In the genomic region with DNA sequence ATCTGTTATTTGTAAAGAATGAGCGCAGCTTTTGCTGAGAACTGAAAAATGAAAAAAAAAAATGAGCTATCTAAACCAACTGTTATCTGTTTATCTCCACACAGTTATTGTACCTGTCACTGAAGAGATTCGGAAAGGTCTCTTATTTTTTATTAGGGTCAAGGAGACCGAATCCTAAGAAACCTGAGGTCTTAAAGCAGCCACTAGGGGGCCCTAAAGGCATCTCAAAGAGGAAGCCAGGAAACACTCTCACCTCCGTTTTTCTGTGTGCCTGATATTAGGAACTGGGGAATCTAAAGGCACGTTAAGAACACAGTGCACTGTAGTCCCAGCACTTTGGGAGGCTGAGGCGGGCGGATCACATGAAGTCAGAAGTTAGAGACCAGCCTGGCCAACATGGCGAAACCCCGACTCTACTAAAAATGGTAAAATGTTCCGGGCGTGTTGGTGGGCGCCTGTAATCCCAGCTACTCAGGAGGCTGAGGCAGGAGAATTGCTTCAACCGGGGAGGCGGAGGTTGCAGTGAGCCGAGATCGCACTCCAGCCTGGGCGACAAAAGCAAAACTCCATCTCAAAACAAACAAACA, we compare ENCODE assay signal across 1 cellular context.
TF ChIP-seq lines count a peak whose summit lies in the region.

No MANE protein-coding gene starts in this region.

TF ChIP-seq in HepG2, 621 proteins besides CTCF, POLR2A, EP300 and RAD21 (continued from another document):
- TF ChIP-seq, protein P1, sequence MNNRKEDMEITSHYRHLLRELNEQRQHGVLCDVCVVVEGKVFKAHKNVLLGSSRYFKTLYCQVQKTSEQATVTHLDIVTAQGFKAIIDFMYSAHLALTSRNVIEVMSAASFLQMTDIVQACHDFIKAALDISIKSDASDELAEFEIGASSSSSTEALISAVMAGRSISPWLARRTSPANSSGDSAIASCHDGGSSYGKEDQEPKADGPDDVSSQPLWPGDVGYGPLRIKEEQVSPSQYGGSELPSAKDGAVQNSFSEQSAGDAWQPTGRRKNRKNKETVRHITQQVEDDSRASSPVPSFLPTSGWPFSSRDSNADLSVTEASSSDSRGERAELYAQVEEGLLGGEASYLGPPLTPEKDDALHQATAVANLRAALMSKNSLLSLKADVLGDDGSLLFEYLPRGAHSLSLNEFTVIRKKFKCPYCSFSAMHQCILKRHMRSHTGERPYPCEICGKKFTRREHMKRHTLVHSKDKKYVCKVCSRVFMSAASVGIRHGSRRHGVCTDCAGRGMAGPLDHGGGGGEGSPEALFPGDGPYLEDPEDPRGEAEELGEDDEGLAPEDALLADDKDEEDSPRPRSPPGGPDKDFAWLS (CRISPR knock-in tag; IDR thresholded peaks at IDR 0.05; ENCODE audit: borderline replicate concordance): no peak
- peak; percentile 20 for TF ChIP-seq XRCC5 (optimal IDR thresholded peaks at IDR 0.05; ENCODE audit: low read length)
- peak; percentile 89; the same call in 1 of the 2 replicates for TF ChIP-seq ZKSCAN5 (CRISPR knock-in tag; IDR thresholded peaks at IDR 0.05)
- TF ChIP-seq ZNF724P (CRISPR knock-in tag; IDR thresholded peaks at IDR 0.05; ENCODE audit: borderline replicate concordance): no peak
- TF ChIP-seq HOXA9 (CRISPR knock-in tag; IDR thresholded peaks at IDR 0.05; ENCODE audit: borderline replicate concordance): no peak
- TF ChIP-seq ZNF232 (CRISPR knock-in tag; IDR thresholded peaks at IDR 0.05; ENCODE audit: borderline replicate concordance): no peak
- TF ChIP-seq, protein P2, sequence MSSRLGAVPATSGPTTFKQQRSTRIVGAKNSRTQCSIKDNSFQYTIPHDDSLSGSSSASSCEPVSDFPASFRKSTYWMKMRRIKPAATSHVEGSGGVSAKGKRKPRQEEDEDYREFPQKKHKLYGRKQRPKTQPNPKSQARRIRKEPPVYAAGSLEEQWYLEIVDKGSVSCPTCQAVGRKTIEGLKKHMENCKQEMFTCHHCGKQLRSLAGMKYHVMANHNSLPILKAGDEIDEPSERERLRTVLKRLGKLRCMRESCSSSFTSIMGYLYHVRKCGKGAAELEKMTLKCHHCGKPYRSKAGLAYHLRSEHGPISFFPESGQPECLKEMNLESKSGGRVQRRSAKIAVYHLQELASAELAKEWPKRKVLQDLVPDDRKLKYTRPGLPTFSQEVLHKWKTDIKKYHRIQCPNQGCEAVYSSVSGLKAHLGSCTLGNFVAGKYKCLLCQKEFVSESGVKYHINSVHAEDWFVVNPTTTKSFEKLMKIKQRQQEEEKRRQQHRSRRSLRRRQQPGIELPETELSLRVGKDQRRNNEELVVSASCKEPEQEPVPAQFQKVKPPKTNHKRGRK (CRISPR knock-in tag; IDR thresholded peaks at IDR 0.05): no peak
- TF ChIP-seq SMC3 (IDR thresholded peaks at IDR 0.05; ENCODE audit: low read length): peak; percentile 69
- TF ChIP-seq ZNF7 (CRISPR knock-in tag; IDR thresholded peaks at IDR 0.05): no peak
- no peak for TF ChIP-seq SIN3B (IDR thresholded peaks at IDR 0.05; ENCODE audit: low read length)
- 0 out of 2 replicates have a peak, but pooled peaks have one; percentile 27 for TF ChIP-seq ZNF501 (CRISPR knock-in tag; IDR thresholded peaks at IDR 0.05)
- no peak for TF ChIP-seq ZNF614 (CRISPR knock-in tag; IDR thresholded peaks at IDR 0.05; ENCODE audit: borderline replicate concordance)
- TF ChIP-seq, protein P3, sequence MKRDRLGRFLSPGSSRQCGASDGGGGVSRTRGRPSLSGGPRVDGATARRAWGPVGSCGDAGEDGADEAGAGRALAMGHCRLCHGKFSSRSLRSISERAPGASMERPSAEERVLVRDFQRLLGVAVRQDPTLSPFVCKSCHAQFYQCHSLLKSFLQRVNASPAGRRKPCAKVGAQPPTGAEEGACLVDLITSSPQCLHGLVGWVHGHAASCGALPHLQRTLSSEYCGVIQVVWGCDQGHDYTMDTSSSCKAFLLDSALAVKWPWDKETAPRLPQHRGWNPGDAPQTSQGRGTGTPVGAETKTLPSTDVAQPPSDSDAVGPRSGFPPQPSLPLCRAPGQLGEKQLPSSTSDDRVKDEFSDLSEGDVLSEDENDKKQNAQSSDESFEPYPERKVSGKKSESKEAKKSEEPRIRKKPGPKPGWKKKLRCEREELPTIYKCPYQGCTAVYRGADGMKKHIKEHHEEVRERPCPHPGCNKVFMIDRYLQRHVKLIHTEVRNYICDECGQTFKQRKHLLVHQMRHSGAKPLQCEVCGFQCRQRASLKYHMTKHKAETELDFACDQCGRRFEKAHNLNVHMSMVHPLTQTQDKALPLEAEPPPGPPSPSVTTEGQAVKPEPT (CRISPR knock-in tag; IDR thresholded peaks at IDR 0.05; ENCODE audit: low read depth): no peak
- TF ChIP-seq HNRNPLL (IDR thresholded peaks at IDR 0.05; ENCODE audit: low read depth, low read length, poor library complexity, severe bottlenecking): no peak
